ENCODE assay signal across 16 cellular contexts in genomic region chr6:128139519-128139918, GRCh38.
DNase-seq lines count a peak whose midpoint lies in the region; ATAC-seq, FAIRE-seq and TF ChIP-seq lines count a peak whose summit lies in the region.
"Had no signal": no experiment of that assay in that cellular context is flagged by ENCODE, and none has a peak within 500 bp of the region (broad histone marks: within the 10 kb centered on the region; RNA-seq: fewer than 3 reads in every experiment).

No MANE protein-coding gene starts in this region.

- H3K9me3 ChIP-seq in cardiac muscle cell (ENCODE audit: low read depth): no peaks in the 10 kb centered on the region
- no peaks in the 10 kb centered on the region for H3K9me3 ChIP-seq in right atrium auricular region
- no peaks in the 10 kb centered on the region for H3K9me3 ChIP-seq in right cardiac atrium (ENCODE audit: control insufficient read depth, low read length)
- H3K9me3 ChIP-seq: ovary, SJCRH30, vagina had no signal

- FAIRE-seq in bronchial epithelial cell (lab: Jason Lieb, UNC): no peak

- ATAC-seq in right cardiac atrium: peak; percentile 55
- ATAC-seq: activated naive CD4-positive, alpha-beta T cell treated with anti-CD3 and anti-CD28 coated beads, Interleukin-2, amount 50 U/mL, for 72 hours; stimulated activated memory B cell treated with anti-CD40 and anti-IgM and Interleukin-4, amounts not matched to agents 10 μg/mL and 1 μg/mL and 100 μg/mL, for 72 hours had no signal

- peak in 1 of 2 donors; percentile 41 for DNase-seq in cardiac muscle cell (ENCODE audit: low read depth in 1 of 2, low spot score in 1 of 2)
- DNase-seq in right atrium auricular region (ENCODE audit: low spot score): no peak
- DNase-seq in bronchial epithelial cell (ENCODE audit: low read depth): peak; percentile 72
- no peak for DNase-seq in right cardiac atrium
- no peak for DNase-seq in cortex of kidney (lab: John Stamatoyannopoulos, UW)
- no peak for DNase-seq in DMS 273 treated with DMSO at 0.1 percent for 48 hours (lab: John Stamatoyannopoulos, UW)
- no peak for DNase-seq in NCI-H82 (lab: John Stamatoyannopoulos, UW)
- DNase-seq in NCI-H524 (lab: John Stamatoyannopoulos, UW): no peak
- DNase-seq: GOT3, NCI-H1105, NCI-H526, ovary, SJCRH30 had no signal

- no peaks in the 10 kb centered on the region for H3K36me3 ChIP-seq in cardiac muscle cell
- H3K36me3 ChIP-seq in right atrium auricular region: no peaks in the 10 kb centered on the region
- H3K36me3 ChIP-seq in bronchial epithelial cell (ENCODE audit: control insufficient read depth, insufficient read depth, low read length): no peaks in the 10 kb centered on the region
- H3K36me3 ChIP-seq: ovary, SJCRH30, vagina had no signal

- H3K4me3 ChIP-seq in cardiac muscle cell (no peak overlapping the region), right atrium auricular region (no peak overlapping the region), bronchial epithelial cell (ENCODE audit: low read depth, low read length) (no peak overlapping the region), right cardiac atrium (ENCODE audit: low read length) (no peak overlapping the region)
- H3K4me3 ChIP-seq: ovary, SJCRH30, vagina had no signal

- WGBS in right cardiac atrium: 53% methylated on average over 1 of the region's 1 CpG

- TF ChIP-seq CTCF in cardiac muscle cell (IDR thresholded peaks at IDR 0.05; ENCODE audit: low read depth, low read length): no peak
- TF ChIP-seq CTCF in right atrium auricular region (IDR thresholded peaks at IDR 0.05): no peak
- no peak for TF ChIP-seq CTCF in bronchial epithelial cell (IDR thresholded peaks at IDR 0.05; ENCODE audit: insufficient read depth, low read length, severe bottlenecking)

- H3K27ac ChIP-seq in cardiac muscle cell: peak overlapping the region; percentile 29
- H3K27ac ChIP-seq in right atrium auricular region: no peak overlapping the region
- no peak overlapping the region for H3K27ac ChIP-seq in right cardiac atrium (ENCODE audit: low read length)
- H3K27ac ChIP-seq: ovary, SJCRH30, vagina had no signal

- H3K4me1 ChIP-seq in cardiac muscle cell (ENCODE audit: low read depth): peaks cover 20% of the 10 kb centered on the region
- H3K4me1 ChIP-seq in right atrium auricular region: peaks cover 0 to 5% of the 10 kb centered on the region in 2 donors
- peaks cover 3% of the 10 kb centered on the region for H3K4me1 ChIP-seq in right cardiac atrium (ENCODE audit: control insufficient read depth, insufficient read depth, low read length)
- H3K4me1 ChIP-seq: SJCRH30 had no signal

- intact Hi-C loops in right cardiac atrium (cut with DNase I): no loop called here

- H3K27me3 ChIP-seq in cardiac muscle cell (no peaks in the 10 kb centered on the region), right atrium auricular region (no peaks in the 10 kb centered on the region), bronchial epithelial cell (ENCODE audit: control insufficient read depth, insufficient read depth, low read length) (no peaks in the 10 kb centered on the region), right cardiac atrium (ENCODE audit: control insufficient read depth, insufficient read depth) (no peaks in the 10 kb centered on the region)
- H3K27me3 ChIP-seq: ovary, SJCRH30, vagina had no signal
